Comparison of ENCODE assay signal across 12 cellular contexts in genomic region chr13:21034602-21035190, GRCh38. TPM values are rescaled to one million over a fixed set of nuclear protein-coding genes. Genes with fewer than 3 reads are reported as not detected.
DNase-seq lines count a peak whose midpoint lies in the region; ATAC-seq, FAIRE-seq and TF ChIP-seq lines count a peak whose summit lies in the region.
"Had no signal": no experiment of that assay in that cellular context is flagged by ENCODE, and none has a peak within 500 bp of the region (broad histone marks: within the 10 kb centered on the region; RNA-seq: fewer than 3 reads in every experiment).

No MANE protein-coding gene starts in this region.

- BruUV-seq in Panc1 (replicated peaks; lab: Mats Ljungman, UMichigan) = TSS peak; percentile 23

- CTCF ChIA-PET in GM10248 (lab: Yijun Ruan, JAX) (interaction anchor here (0.6 to 1.4 kb wide), 3 partner anchors 15 to 96 kb away, joined by 3 to 4 read pairs (median 3); no protein-coding TSS in a partner anchor), Panc1 (lab: Charles Lee) (no interaction called here)

- no peaks in the 10 kb centered on the region for H3K27me3 ChIP-seq in Panc1 (ENCODE audit: control insufficient read depth, insufficient read depth, low read length)
- no peaks in the 10 kb centered on the region for H3K27me3 ChIP-seq in small intestine (ENCODE audit: control insufficient read depth in 2 of 2, insufficient read depth in 2 of 2, low read length in 2 of 2)
- H3K27me3 ChIP-seq: ovary, uterus had no signal

- ATAC-seq in Panc1 (peak; percentile 83), GM18517 (IDR thresholded peaks at IDR 0.05; ENCODE audit: unreplicated experiment) (no peak), GM21825 (IDR thresholded peaks at IDR 0.05; ENCODE audit: unreplicated experiment) (no peak)

- POLR2A ChIA-PET in GM10248 (lab: Yijun Ruan, JAX) = no interaction called here
- POLR2A ChIA-PET in Panc1 (lab: Charles Lee) = no interaction called here

- H3K9me3 ChIP-seq in Panc1 (ENCODE audit: control insufficient read depth, insufficient read depth, low read depth, low read length) (no peaks in the 10 kb centered on the region), small intestine (ENCODE audit: control insufficient read depth, low read depth) (no peaks in the 10 kb centered on the region)
- H3K9me3 ChIP-seq: ovary, uterus had no signal

- 58 to 70% (median 65%) methylated on average over 8 of the region's 8 CpGs for WGBS in small intestine, 3 donors

- in situ Hi-C loops in Panc1 (cut with HindIII; ENCODE audit: low pct_unique_long_range_greater_than_20kb, low sequenced_read_pairs) = no loop called here

- H3K27ac ChIP-seq in Panc1 (ENCODE audit: low read length) (no peak overlapping the region), small intestine (ENCODE audit: low read depth in 1 of 2, low read length in 1 of 2) (peak overlapping the region in 1 of 2 donors; percentile 45)
- H3K27ac ChIP-seq: ovary had no signal

- H3K4me3 ChIP-seq in Panc1 (ENCODE audit: low read depth in 2 of 2, low read length in 2 of 2) = no peak overlapping the region
- H3K4me3 ChIP-seq in fibroblast of villous mesenchyme (ENCODE audit: low read depth, low read length) = no peak overlapping the region
- H3K4me3 ChIP-seq in small intestine (ENCODE audit: low read depth in 1 of 2, low read length in 2 of 2) = no peak overlapping the region
- H3K4me3 ChIP-seq: ovary, uterus had no signal

- peaks cover 22% of the 10 kb centered on the region for H3K4me1 ChIP-seq in Panc1 (ENCODE audit: control insufficient read depth, insufficient read depth, low read length)
- no peaks in the 10 kb centered on the region for H3K4me1 ChIP-seq in small intestine (ENCODE audit: control insufficient read depth in 2 of 2, insufficient read depth in 1 of 2, low read depth in 1 of 2, low read length in 1 of 2)

- TF ChIP-seq CTCF in GM10248 (IDR thresholded peaks at IDR 0.05; ENCODE audit: control extremely low read depth, extremely low read depth, low read depth, missing control alignments) (peak; percentile 40), Panc1 (IDR thresholded peaks at IDR 0.05) (peak; percentile 51), fibroblast of villous mesenchyme (IDR thresholded peaks at IDR 0.05; ENCODE audit: insufficient read depth, low read depth, low read length) (peak; percentile 34)

- FAIRE-seq in small intestine (lab: Jason Lieb, UNC) = no peak

- no peak for TF ChIP-seq POLR2A in erythroblast (IDR thresholded peaks at IDR 0.05; ENCODE audit: low read length)

- H3K36me3 ChIP-seq in Panc1 (ENCODE audit: control insufficient read depth, insufficient read depth, low read length) = no peaks in the 10 kb centered on the region
- no peaks in the 10 kb centered on the region for H3K36me3 ChIP-seq in small intestine (ENCODE audit: control insufficient read depth in 2 of 2, insufficient read depth in 2 of 2, low read length in 2 of 2)
- H3K36me3 ChIP-seq: ovary, uterus had no signal

- DNase-seq in GM10248 (ENCODE audit: extremely low spot score) (peak; percentile 35), Panc1 (ENCODE audit: low read depth, low spot score) (no peak), fibroblast of villous mesenchyme (ENCODE audit: low read depth) (peak; percentile 58), pulmonary artery endothelial cell (ENCODE audit: low read depth, low spot score) (peak; percentile 60), small intestine (no peak), erythroblast (lab: John Stamatoyannopoulos, UW) (no peak)
- DNase-seq: activated CD4-positive, alpha-beta T cell treated with anti-CD3 and anti-CD28 coated beads, Interleukin-2, amount 50 U/mL, for 1 hour; NCI-H2081 treated with DMSO at 0.1 percent for 48 hours had no signal

- intact Hi-C loops in Panc1 (cut with micrococcal nuclease; ENCODE audit: unreplicated experiment) = no loop called here

RNA-seq across cellular contexts. Expression of gene LATS2, which starts 26.7 kb away (rescaled TPM):
- total RNA-seq in Panc1 (2021; ENCODE audit: unreplicated experiment) (24.5 TPM), fibroblast of villous mesenchyme (20.9 and 32.0 TPM in 2 replicates), pulmonary artery endothelial cell (32.6 and 35.0 TPM in 2 replicates)
- 11.9 TPM for polyA plus RNA-seq in Panc1 (2012; ENCODE audit: insufficient read length)
- polyA plus RNA-seq in small intestine = 1 to 10 TPM; 1.1 to 3.6 (median 2.2) TPM

Comparison
In these comparisons a context has a peak if more than half of its experiments do, and no peak if none do; other contexts are left out.
1. DNase-seq: peak in GM10248 (single experiment), fibroblast of villous mesenchyme (single experiment) and pulmonary artery endothelial cell (single experiment); none in Panc1 (single experiment), small intestine (single experiment) and erythroblast (0 of 2).
2. Peak in every context shown above with its lines, with median percentiles within 50 percentile points of each other: CTCF ChIP-seq.